25 cellular contexts compared by ENCODE assay signal in the genomic region with DNA sequence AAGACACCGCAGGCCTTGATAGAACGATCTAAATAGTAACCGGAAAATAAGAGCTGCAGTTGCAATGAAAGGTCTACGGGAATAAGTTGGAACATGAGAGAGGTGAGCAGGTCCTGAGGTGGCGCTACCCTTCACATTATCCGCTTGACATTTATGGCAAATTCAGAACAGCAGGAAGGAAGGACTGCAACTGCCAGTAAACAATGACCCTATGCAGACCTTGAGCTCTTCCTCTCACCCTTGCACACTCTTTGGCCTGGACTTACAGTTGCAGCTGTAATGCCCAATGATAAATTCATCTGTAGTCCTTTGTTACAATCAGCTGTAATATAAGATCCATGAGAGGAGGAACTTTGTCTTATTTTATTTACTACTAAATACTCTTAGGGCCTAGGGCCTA.
"Had no signal": no experiment of that assay in that cellular context is flagged by ENCODE, and none has a peak within 500 bp of the region (broad histone marks: within the 10 kb centered on the region; RNA-seq: fewer than 3 reads in every experiment).

No MANE protein-coding gene starts in this region.

- H3K27ac Mint-ChIP-seq: activated CD8-positive, alpha-beta T cell treated with anti-CD3 and anti-CD28 coated beads, Interleukin-2, amount 10 ng/mL, durations not matched to agents 7 days and 5 days; activated naive CD8-positive, alpha-beta T cell treated with anti-CD3 and anti-CD28 coated beads for 36 hours; activated T-cell treated with anti-CD3 and anti-CD28 coated beads, Interleukin-2, amount 50 U/mL, for 24 hours; activated T-helper 1 cell treated with anti-CD3 and anti-CD28 coated beads, Interleukin-12 subunit alpha, Interleukin-12 subunit beta, Interleukin-2, Interleukin-4 antibody, amounts not matched to agents 30 ng/mL and 10 ng/mL and 1 ng/mL, durations not matched to agents 14 hours and 24 hours and 36 hours had no signal

- DNase-seq: activated CD4-positive, alpha-beta T cell treated with anti-CD3 and anti-CD28 coated beads for 48 hours; activated CD4-positive, alpha-beta T cell treated with anti-CD3 and anti-CD28 coated beads, Interleukin-2, amount 50 U/mL, for 4 hours; activated CD4-positive, CD25-positive, alpha-beta regulatory T cell treated with anti-CD3 and anti-CD28 coated beads, Interleukin-2, amount 50 U/mL, for 72 hours; activated CD8-positive, alpha-beta memory T cell treated with anti-CD3 and anti-CD28 coated beads, Interleukin-2, amount 50 U/mL, for 48 hours; activated CD8-positive, alpha-beta T cell treated with anti-CD3 and anti-CD28 coated beads, Interleukin-2, amount 10 ng/mL, durations not matched to agents 7 days and 5 days; activated effector memory CD4-positive, alpha-beta T cell treated with Interleukin-2 at 50 U/mL for 16 hours; activated naive CD4-positive, alpha-beta T cell treated with Interleukin-2 at 50 U/mL for 16 hours; activated naive CD8-positive, alpha-beta T cell treated with anti-CD3 and anti-CD28 coated beads for 36 hours; activated T-cell treated with anti-CD3 and anti-CD28 coated beads, Interleukin-2, amount 50 U/mL, for 24 hours; brain microvascular endothelial cell; cerebellar nuclear complex; MM.1S; NCI-H1105 treated with DMSO at 0.1 percent for 48 hours; NCI-H1436 treated with DMSO at 0.1 percent for 48 hours; NCI-H187 treated with DMSO at 0.1 percent for 48 hours; NCI-H2081 treated with DMSO at 0.1 percent for 48 hours; NCI-H446; NCI-H524; PC-3; SHP77; SW 1271 had no signal

- H3K27me3 ChIP-seq: brain microvascular endothelial cell, cardiac muscle cell, SJSA1 had no signal

- H3K4me3 Mint-ChIP-seq: activated CD8-positive, alpha-beta T cell treated with anti-CD3 and anti-CD28 coated beads, Interleukin-2, amount 10 ng/mL, durations not matched to agents 7 days and 5 days; activated naive CD8-positive, alpha-beta T cell treated with anti-CD3 and anti-CD28 coated beads for 36 hours; activated T-cell treated with anti-CD3 and anti-CD28 coated beads, Interleukin-2, amount 50 U/mL, for 24 hours; activated T-helper 1 cell treated with anti-CD3 and anti-CD28 coated beads, Interleukin-12 subunit alpha, Interleukin-12 subunit beta, Interleukin-2, Interleukin-4 antibody, amounts not matched to agents 30 ng/mL and 10 ng/mL and 1 ng/mL, durations not matched to agents 14 hours and 24 hours and 36 hours had no signal

- H3K36me3 Mint-ChIP-seq: activated naive CD8-positive, alpha-beta T cell treated with anti-CD3 and anti-CD28 coated beads for 36 hours had no signal

- FAIRE-seq: RCC 7860 had no signal

- ATAC-seq: activated CD8-positive, alpha-beta T cell treated with anti-CD3 and anti-CD28 coated beads, Interleukin-2, amount 10 ng/mL, durations not matched to agents 7 days and 5 days; PC-3 had no signal

- H3K4me3 ChIP-seq: cardiac muscle cell, SJSA1 had no signal

- H3K9me3 Mint-ChIP-seq: activated naive CD8-positive, alpha-beta T cell treated with anti-CD3 and anti-CD28 coated beads for 36 hours; activated T-cell treated with anti-CD3 and anti-CD28 coated beads, Interleukin-2, amount 50 U/mL, for 24 hours; activated T-helper 1 cell treated with anti-CD3 and anti-CD28 coated beads, Interleukin-12 subunit alpha, Interleukin-12 subunit beta, Interleukin-2, Interleukin-4 antibody, amounts not matched to agents 30 ng/mL and 10 ng/mL and 1 ng/mL, durations not matched to agents 14 hours and 24 hours and 36 hours had no signal

- H3K9me3 ChIP-seq: SJSA1 had no signal

- H3K36me3 ChIP-seq: brain microvascular endothelial cell, cardiac muscle cell had no signal

- H3K27ac ChIP-seq: brain microvascular endothelial cell, cardiac muscle cell had no signal
